ENCODE assay signal across 1 cellular context in the genomic region with DNA sequence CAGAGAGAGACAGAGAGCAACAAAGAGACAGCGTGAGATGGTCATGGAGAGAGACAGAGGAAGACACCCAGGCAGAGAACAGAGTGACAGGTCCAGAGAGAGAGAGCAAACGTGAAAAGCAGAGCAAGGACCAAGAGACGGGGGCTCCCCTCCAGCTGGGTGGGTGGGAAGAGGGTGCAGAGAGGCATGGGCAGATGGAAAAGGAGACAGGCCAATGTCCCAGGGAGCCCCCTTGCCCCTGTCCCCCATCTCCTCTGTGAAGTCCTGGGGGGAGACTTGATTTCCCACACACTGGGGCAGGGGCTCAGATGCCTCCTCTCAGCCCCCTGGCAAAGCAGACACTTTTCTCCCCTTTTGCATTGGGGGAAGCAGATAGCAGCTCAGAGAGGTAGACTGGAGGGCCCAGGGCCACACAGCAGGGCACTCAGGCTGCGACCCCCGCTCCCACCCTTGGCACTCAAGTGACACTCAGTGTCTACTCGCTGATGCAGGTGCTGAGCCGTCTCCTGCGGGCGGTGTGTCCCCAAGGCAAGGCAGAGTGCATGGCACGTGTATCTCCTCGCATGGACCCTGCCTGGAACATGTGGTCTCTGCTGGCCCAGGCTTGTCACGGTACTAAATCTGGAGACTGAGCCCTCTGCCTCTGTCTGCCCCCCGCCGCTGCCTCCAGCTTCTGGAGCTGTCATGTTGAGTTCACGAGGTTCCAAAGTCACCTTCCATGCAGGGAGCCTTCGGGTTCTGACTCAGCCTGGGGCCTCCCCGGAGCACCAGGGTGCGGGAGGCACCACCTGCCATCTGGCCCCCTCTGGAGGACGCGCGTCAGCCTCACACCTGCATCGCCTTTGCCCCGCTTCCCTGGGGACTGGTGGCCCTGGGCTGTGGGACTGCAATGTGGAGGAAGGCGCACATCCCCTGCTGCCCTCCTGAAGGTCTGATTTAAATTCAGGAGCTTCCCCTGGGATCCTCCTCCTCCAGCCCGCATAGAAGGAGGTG.
TF ChIP-seq lines count a peak whose summit lies in the region.

No MANE protein-coding gene starts in this region.

TF ChIP-seq in HepG2, 621 proteins besides CTCF, POLR2A, EP300 and RAD21 (continued from another document and continues in another):
- TF ChIP-seq ZSCAN5A (CRISPR knock-in tag; IDR thresholded peaks at IDR 0.05; ENCODE audit: borderline replicate concordance), result no peak
- peak; percentile 64; the same call in 1 of the 2 replicates for TF ChIP-seq ZNF691 (CRISPR knock-in tag; IDR thresholded peaks at IDR 0.05; ENCODE audit: borderline replicate concordance, low read depth)
- TF ChIP-seq, protein P1, sequence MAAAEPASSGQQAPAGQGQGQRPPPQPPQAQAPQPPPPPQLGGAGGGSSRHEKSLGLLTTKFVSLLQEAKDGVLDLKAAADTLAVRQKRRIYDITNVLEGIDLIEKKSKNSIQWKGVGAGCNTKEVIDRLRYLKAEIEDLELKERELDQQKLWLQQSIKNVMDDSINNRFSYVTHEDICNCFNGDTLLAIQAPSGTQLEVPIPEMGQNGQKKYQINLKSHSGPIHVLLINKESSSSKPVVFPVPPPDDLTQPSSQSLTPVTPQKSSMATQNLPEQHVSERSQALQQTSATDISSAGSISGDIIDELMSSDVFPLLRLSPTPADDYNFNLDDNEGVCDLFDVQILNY (CRISPR knock-in tag; conservative IDR thresholded peaks at IDR 0.05), result no peak
- TF ChIP-seq SOX6 (IDR thresholded peaks at IDR 0.05), result no peak
- no peak for TF ChIP-seq SOX6 (CRISPR knock-in tag; IDR thresholded peaks at IDR 0.05)
- no peak for TF ChIP-seq EEA1 (CRISPR knock-in tag; IDR thresholded peaks at IDR 0.05; ENCODE audit: borderline replicate concordance)
- TF ChIP-seq, protein P2, sequence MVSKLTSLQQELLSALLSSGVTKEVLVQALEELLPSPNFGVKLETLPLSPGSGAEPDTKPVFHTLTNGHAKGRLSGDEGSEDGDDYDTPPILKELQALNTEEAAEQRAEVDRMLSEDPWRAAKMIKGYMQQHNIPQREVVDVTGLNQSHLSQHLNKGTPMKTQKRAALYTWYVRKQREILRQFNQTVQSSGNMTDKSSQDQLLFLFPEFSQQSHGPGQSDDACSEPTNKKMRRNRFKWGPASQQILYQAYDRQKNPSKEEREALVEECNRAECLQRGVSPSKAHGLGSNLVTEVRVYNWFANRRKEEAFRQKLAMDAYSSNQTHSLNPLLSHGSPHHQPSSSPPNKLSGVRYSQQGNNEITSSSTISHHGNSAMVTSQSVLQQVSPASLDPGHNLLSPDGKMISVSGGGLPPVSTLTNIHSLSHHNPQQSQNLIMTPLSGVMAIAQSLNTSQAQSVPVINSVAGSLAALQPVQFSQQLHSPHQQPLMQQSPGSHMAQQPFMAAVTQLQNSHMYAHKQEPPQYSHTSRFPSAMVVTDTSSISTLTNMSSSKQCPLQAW (CRISPR knock-in tag; IDR thresholded peaks at IDR 0.05), result peak; percentile 59; the same call in 1 of the 2 replicates
- TF ChIP-seq ZNF407 (CRISPR knock-in tag; IDR thresholded peaks at IDR 0.05; ENCODE audit: not compliant biosample characterization), result peak; percentile 77
- TF ChIP-seq E2F1 (CRISPR knock-in tag; IDR thresholded peaks at IDR 0.05), result no peak
- no peak for TF ChIP-seq NR2C2 (CRISPR knock-in tag; IDR thresholded peaks at IDR 0.05; ENCODE audit: borderline replicate concordance)
- no peak for TF ChIP-seq ZNF34 (CRISPR knock-in tag; IDR thresholded peaks at IDR 0.05; ENCODE audit: borderline replicate concordance)
- TF ChIP-seq MIXL1 (CRISPR knock-in tag; IDR thresholded peaks at IDR 0.05), result no peak
- TF ChIP-seq ZNF263 (CRISPR knock-in tag; IDR thresholded peaks at IDR 0.05), result peak; percentile 87
- TF ChIP-seq, protein P3, sequence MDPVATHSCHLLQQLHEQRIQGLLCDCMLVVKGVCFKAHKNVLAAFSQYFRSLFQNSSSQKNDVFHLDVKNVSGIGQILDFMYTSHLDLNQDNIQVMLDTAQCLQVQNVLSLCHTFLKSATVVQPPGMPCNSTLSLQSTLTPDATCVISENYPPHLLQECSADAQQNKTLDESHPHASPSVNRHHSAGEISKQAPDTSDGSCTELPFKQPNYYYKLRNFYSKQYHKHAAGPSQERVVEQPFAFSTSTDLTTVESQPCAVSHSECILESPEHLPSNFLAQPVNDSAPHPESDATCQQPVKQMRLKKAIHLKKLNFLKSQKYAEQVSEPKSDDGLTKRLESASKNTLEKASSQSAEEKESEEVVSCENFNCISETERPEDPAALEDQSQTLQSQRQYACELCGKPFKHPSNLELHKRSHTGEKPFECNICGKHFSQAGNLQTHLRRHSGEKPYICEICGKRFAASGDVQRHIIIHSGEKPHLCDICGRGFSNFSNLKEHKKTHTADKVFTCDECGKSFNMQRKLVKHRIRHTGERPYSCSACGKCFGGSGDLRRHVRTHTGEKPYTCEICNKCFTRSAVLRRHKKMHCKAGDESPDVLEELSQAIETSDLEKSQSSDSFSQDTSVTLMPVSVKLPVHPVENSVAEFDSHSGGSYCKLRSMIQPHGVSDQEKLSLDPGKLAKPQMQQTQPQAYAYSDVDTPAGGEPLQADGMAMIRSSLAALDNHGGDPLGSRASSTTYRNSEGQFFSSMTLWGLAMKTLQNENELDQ (CRISPR knock-in tag; IDR thresholded peaks at IDR 0.05; ENCODE audit: borderline replicate concordance), result no peak
- TF ChIP-seq SP2 (CRISPR knock-in tag; IDR thresholded peaks at IDR 0.05), result no peak
- no peak for TF ChIP-seq CENPT (CRISPR knock-in tag; IDR thresholded peaks at IDR 0.05; ENCODE audit: low read depth)
- peak; percentile 39; the same call in 1 of the 2 replicates for TF ChIP-seq SIN3A (IDR thresholded peaks at IDR 0.05; ENCODE audit: borderline replicate concordance, low read depth, low read length)
- TF ChIP-seq ZNF883 (CRISPR knock-in tag; IDR thresholded peaks at IDR 0.05; ENCODE audit: not compliant biosample characterization), result peak; percentile 53
- TF ChIP-seq TOE1 (CRISPR knock-in tag; IDR thresholded peaks at IDR 0.05), result no peak
- no peak for TF ChIP-seq SRSF9 (IDR thresholded peaks at IDR 0.05; ENCODE audit: borderline replicate concordance, insufficient read depth, low read depth, low read length, poor library complexity, severe bottlenecking)
- TF ChIP-seq HMGXB4 (CRISPR knock-in tag; IDR thresholded peaks at IDR 0.05; ENCODE audit: borderline replicate concordance in 1 of 2, low read depth in 1 of 2), result peak in 1 of 2 experiments; percentile 51; a peak in 2 of 4 replicates
- peak; percentile 99 for TF ChIP-seq ZNF768 (CRISPR knock-in tag; IDR thresholded peaks at IDR 0.05)
- TF ChIP-seq, protein P4, sequence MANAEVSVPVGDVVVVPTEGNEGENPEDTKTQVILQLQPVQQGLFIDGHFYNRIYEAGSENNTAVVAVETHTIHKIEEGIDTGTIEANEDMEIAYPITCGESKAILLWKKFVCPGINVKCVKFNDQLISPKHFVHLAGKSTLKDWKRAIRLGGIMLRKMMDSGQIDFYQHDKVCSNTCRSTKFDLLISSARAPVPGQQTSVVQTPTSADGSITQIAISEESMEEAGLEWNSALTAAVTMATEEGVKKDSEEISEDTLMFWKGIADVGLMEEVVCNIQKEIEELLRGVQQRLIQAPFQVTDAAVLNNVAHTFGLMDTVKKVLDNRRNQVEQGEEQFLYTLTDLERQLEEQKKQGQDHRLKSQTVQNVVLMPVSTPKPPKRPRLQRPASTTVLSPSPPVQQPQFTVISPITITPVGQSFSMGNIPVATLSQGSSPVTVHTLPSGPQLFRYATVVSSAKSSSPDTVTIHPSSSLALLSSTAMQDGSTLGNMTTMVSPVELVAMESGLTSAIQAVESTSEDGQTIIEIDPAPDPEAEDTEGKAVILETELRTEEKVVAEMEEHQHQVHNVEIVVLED (CRISPR knock-in tag; IDR thresholded peaks at IDR 0.05; ENCODE audit: borderline replicate concordance), result 0 out of 2 replicates have a peak, but pooled peaks have one; percentile 25
- 0 out of 2 replicates have a peak, but pooled peaks have one; percentile 25 for TF ChIP-seq REPIN1 (CRISPR knock-in tag; IDR thresholded peaks at IDR 0.05; ENCODE audit: borderline replicate concordance, low read depth)
